28 cellular contexts compared by ENCODE assay signal in the genomic region with DNA sequence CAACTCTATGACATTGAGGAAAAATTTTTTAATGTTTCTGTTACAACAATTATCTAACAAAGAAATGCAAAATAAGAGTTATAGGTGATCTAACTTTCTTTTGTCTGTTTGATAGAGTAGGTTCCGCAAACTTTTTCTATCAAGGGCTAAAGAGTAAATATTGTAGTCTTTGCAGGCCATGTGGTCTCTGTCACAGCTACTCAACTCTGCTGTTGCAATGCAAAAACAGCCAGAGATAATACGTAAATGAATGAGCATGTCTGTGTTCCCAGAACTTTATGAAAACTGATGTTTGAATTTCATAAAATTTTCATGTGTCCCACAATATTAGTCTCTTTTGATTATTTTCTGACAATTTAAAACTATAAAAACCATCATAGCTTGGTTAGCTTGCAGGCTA.
"Had no signal": no experiment of that assay in that cellular context is flagged by ENCODE, and none has a peak within 500 bp of the region (broad histone marks: within the 10 kb centered on the region; RNA-seq: fewer than 3 reads in every experiment).

No MANE protein-coding gene starts in this region.

- H3K9me3 Mint-ChIP-seq: memory B cell; mesothelial cell of epicardium; naive thymus-derived CD4-positive, alpha-beta T cell; nephron; neural progenitor cell; stimulated activated effector memory CD8-positive, alpha-beta T cell treated with anti-CD3 and anti-CD28 coated beads, Interleukin-12 subunit alpha, Interleukin-12 subunit beta, amount 100 ng/mL, for 72 hours had no signal

- H3K9ac ChIP-seq: neural progenitor cell, parathyroid adenoma had no signal

- H3K9me3 ChIP-seq: gastroesophageal sphincter, heart left ventricle, right lobe of liver, thoracic aorta, tibial nerve, upper lobe of left lung had no signal

- ATAC-seq: esophagus mucosa; foreskin keratinocyte; gastroesophageal sphincter; heart left ventricle; left lobe of liver; naive thymus-derived CD4-positive, alpha-beta T cell; right lobe of liver; stimulated activated effector memory CD8-positive, alpha-beta T cell treated with anti-CD3 and anti-CD28 coated beads, Interleukin-12 subunit alpha, Interleukin-12 subunit beta, amount 100 ng/mL, for 72 hours had no signal

- H3K4me1 ChIP-seq: foreskin keratinocyte, gastroesophageal sphincter, heart left ventricle, neural progenitor cell, parathyroid adenoma, right lobe of liver, tibial nerve, upper lobe of left lung had no signal

- H3K27me3 Mint-ChIP-seq: memory B cell; naive thymus-derived CD4-positive, alpha-beta T cell; progenitor cell of endocrine pancreas had no signal

- H3K79me2 ChIP-seq: hepatocyte, parathyroid adenoma had no signal

- DNase-seq: dorsolateral prefrontal cortex; effector CD4-positive, alpha-beta T cell; foreskin keratinocyte; heart left ventricle; kidney; naive thymus-derived CD4-positive, alpha-beta T cell; right lobe of liver; small intestine; stimulated activated CD4-positive, alpha-beta T cell treated with anti-CD3 and anti-CD28 coated beads, Interleukin-12 subunit alpha, Interleukin-12 subunit beta, amount 100 ng/mL, for 4 hours; stimulated activated CD4-positive, alpha-beta T cell treated with anti-CD3 and anti-CD28 coated beads, Interleukin-1b, Interleukin-23, amount 100 ng/mL, for 48 hours; stimulated activated CD4-positive, alpha-beta T cell treated with anti-CD3 and anti-CD28 coated beads, Interleukin-4, amount 100 ng/mL, for 24 hours; stimulated activated naive CD4-positive, alpha-beta T cell treated with Interleukin-2 at 50 U/mL for 16 hours; upper lobe of left lung had no signal

- H2AFZ ChIP-seq: hepatocyte, neural progenitor cell, parathyroid adenoma had no signal

- H3K27ac Mint-ChIP-seq: memory B cell; mesothelial cell of epicardium; naive thymus-derived CD4-positive, alpha-beta T cell; nephron; neural progenitor cell; progenitor cell of endocrine pancreas; stimulated activated effector memory CD8-positive, alpha-beta T cell treated with anti-CD3 and anti-CD28 coated beads, Interleukin-12 subunit alpha, Interleukin-12 subunit beta, amount 100 ng/mL, for 72 hours had no signal

- H3K4me3 ChIP-seq: dorsolateral prefrontal cortex, gastroesophageal sphincter, heart left ventricle, hepatocyte, lung, neural progenitor cell, right lobe of liver, thoracic aorta, tibial nerve, upper lobe of left lung had no signal

- H3K4me1 Mint-ChIP-seq: memory B cell; naive thymus-derived CD4-positive, alpha-beta T cell; nephron; neural progenitor cell; stimulated activated effector memory CD8-positive, alpha-beta T cell treated with anti-CD3 and anti-CD28 coated beads, Interleukin-12 subunit alpha, Interleukin-12 subunit beta, amount 100 ng/mL, for 72 hours had no signal

- H3K4me2 ChIP-seq: hepatocyte, neural progenitor cell had no signal

- H3K27me3 ChIP-seq: dorsolateral prefrontal cortex, foreskin keratinocyte, gastroesophageal sphincter, heart left ventricle, hepatocyte, neural progenitor cell, right lobe of liver, tibial nerve, upper lobe of left lung had no signal

- H3K27ac ChIP-seq: dorsolateral prefrontal cortex, epithelial cell of prostate, foreskin keratinocyte, gastroesophageal sphincter, heart left ventricle, hepatocyte, neural progenitor cell, parathyroid adenoma, right lobe of liver, thoracic aorta, tibial nerve, upper lobe of left lung had no signal

- H3K4me3 Mint-ChIP-seq: memory B cell; mesothelial cell of epicardium; naive thymus-derived CD4-positive, alpha-beta T cell; nephron; neural progenitor cell; stimulated activated effector memory CD8-positive, alpha-beta T cell treated with anti-CD3 and anti-CD28 coated beads, Interleukin-12 subunit alpha, Interleukin-12 subunit beta, amount 100 ng/mL, for 72 hours had no signal
